19 cellular contexts compared by ENCODE assay signal in the genomic region with DNA sequence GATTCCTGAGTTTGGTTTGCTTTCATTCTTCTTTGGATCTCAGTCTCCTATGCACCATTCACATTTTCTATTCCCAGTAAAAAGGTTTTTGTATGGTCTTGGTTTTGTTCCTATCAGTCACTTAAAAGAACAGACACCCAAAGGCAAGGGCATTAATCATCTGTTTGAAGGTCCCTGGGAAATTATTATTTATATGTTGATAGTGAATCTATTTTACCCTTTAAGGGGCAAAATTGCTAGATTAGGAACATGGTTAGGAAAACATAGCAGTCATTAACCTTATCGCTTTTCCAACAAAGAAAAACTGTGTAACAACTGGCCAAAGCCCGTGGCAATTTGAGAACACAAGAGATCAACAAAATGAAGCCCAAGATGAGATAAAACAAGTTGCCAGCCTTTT.
A peak's percentile ranks its signal among the peaks of the same experiment; 100 is the strongest.
DNase-seq lines count a peak whose midpoint lies in the region; ATAC-seq and TF ChIP-seq lines count a peak whose summit lies in the region.
"Had no signal": no experiment of that assay in that cellular context is flagged by ENCODE, and none has a peak within 500 bp of the region (broad histone marks: within the 10 kb centered on the region; RNA-seq: fewer than 3 reads in every experiment).

No MANE protein-coding gene starts in this region.

- no peak overlapping the region for H3K4me3 Mint-ChIP-seq in progenitor cell of endocrine pancreas (ENCODE audit: low read depth)
- no peak overlapping the region for H3K4me3 Mint-ChIP-seq in activated CD8-positive, alpha-beta T cell treated with anti-CD3 and anti-CD28 coated beads, Interleukin-2, amount 10 ng/mL, durations not matched to agents 7 days and 5 days
- H3K4me3 Mint-ChIP-seq: CD14-positive monocyte; CD4-positive, alpha-beta memory T cell; CD4-positive, CD25-positive, alpha-beta regulatory T cell; CD8-positive, alpha-beta memory T cell had no signal

- peaks cover 3% of the 10 kb centered on the region for H3F3A ChIP-seq in SK-N-SH (replicated peaks; ENCODE audit: insufficient read depth)

- CTCF ChIA-PET in SK-N-SH (lab: Yijun Ruan, JAX), result interaction anchor here (0.7 to 2.9 kb wide), 3 partner anchors 12 to 91 kb away, joined by 3 to 16 read pairs (median 3); no protein-coding TSS in a partner anchor
- CTCF ChIA-PET in activated CD8-positive, alpha-beta T cell treated with anti-CD3 and anti-CD28 coated beads, Interleukin-2, amount 10 ng/mL, durations not matched to agents 7 days and 5 days (lab: Charles Lee), result no interaction called here

- H3K27ac Mint-ChIP-seq in progenitor cell of endocrine pancreas, result peak overlapping the region; percentile 30
- no peak overlapping the region for H3K27ac Mint-ChIP-seq in activated CD8-positive, alpha-beta T cell treated with anti-CD3 and anti-CD28 coated beads, Interleukin-2, amount 10 ng/mL, durations not matched to agents 7 days and 5 days
- H3K27ac Mint-ChIP-seq: CD14-positive monocyte; CD4-positive, alpha-beta memory T cell; CD4-positive, CD25-positive, alpha-beta regulatory T cell; CD8-positive, alpha-beta memory T cell had no signal

- WGBS in SK-N-SH (ENCODE audit: low lambda C conversion rate), result 38% methylated on average over 2 of the region's 2 CpGs

- TF ChIP-seq RAD21 in SK-N-SH (IDR thresholded peaks at IDR 0.05; ENCODE audit: low read length), result 0 out of 2 replicates have a peak, but pooled peaks have one; percentile 50

- peaks cover 0 to 14% of the 10 kb centered on the region in 2 experiments; a peak in 2 of 4 replicates for H3K4me1 ChIP-seq in SK-N-SH (ENCODE audit: control insufficient read depth in 1 of 2, insufficient read depth in 2 of 2, low read depth in 1 of 2, low read length in 1 of 2)
- H3K4me1 ChIP-seq: BLaER1, Caco-2 had no signal

- no peaks in the 10 kb centered on the region for H3K36me3 ChIP-seq in SK-N-SH (replicated peaks in 1 of 2; ENCODE audit: control insufficient read depth in 1 of 2, insufficient read depth in 2 of 2, low read length in 1 of 2)
- H3K36me3 ChIP-seq: BE2C, BLaER1 had no signal

- H3K9ac ChIP-seq in SK-N-SH, result no peak overlapping the region
- H3K9ac ChIP-seq: BLaER1 had no signal

- no peak for ATAC-seq in activated CD8-positive, alpha-beta T cell treated with anti-CD3 and anti-CD28 coated beads, Interleukin-2, amount 10 ng/mL, durations not matched to agents 7 days and 5 days

- H2AFZ ChIP-seq in SK-N-SH (ENCODE audit: low read depth), result peak overlapping the region; percentile 23; the same call in 1 of the 2 replicates

- H3K9me3 Mint-ChIP-seq in progenitor cell of endocrine pancreas (ENCODE audit: low read depth), result peaks cover 36% of the 10 kb centered on the region
- no peaks in the 10 kb centered on the region for H3K9me3 Mint-ChIP-seq in activated CD8-positive, alpha-beta T cell treated with anti-CD3 and anti-CD28 coated beads, Interleukin-2, amount 10 ng/mL, durations not matched to agents 7 days and 5 days (ENCODE audit: insufficient read depth)

- DNase-seq in NCI-H146 (lab: John Stamatoyannopoulos, UW) (peak; percentile 67), SK-N-SH (peak; percentile 63), progenitor cell of endocrine pancreas (ENCODE audit: low spot score, unreplicated experiment) (no peak), NCI-H1048 (lab: John Stamatoyannopoulos, UW) (no peak), SKM-1 treated with dmso at 0.1 percent for 144 hours (lab: John Stamatoyannopoulos, UW; ENCODE audit: unreplicated experiment) (no peak)
- no peak for DNase-seq in activated CD8-positive, alpha-beta T cell treated with anti-CD3 and anti-CD28 coated beads, Interleukin-2, amount 10 ng/mL, durations not matched to agents 7 days and 5 days
- DNase-seq: 8988T; ACHN; BE2C; C1 segment of cervical spinal cord; Caco-2; Calu3; CD4-positive, alpha-beta memory T cell; CD4-positive, CD25-positive, alpha-beta regulatory T cell; CD8-positive, alpha-beta memory T cell; DMS79 treated with DMSO at 0.1 percent for 48 hours; GF-D8 had no signal

- no peak overlapping the region for H3K4me2 ChIP-seq in SK-N-SH
- H3K4me2 ChIP-seq: BLaER1 had no signal

- H3K4me1 Mint-ChIP-seq in progenitor cell of endocrine pancreas (ENCODE audit: low read depth), result peaks cover 16% of the 10 kb centered on the region
- H3K4me1 Mint-ChIP-seq in activated CD8-positive, alpha-beta T cell treated with anti-CD3 and anti-CD28 coated beads, Interleukin-2, amount 10 ng/mL, durations not matched to agents 7 days and 5 days (ENCODE audit: low read depth), result no peaks in the 10 kb centered on the region
- H3K4me1 Mint-ChIP-seq: CD14-positive monocyte; CD4-positive, alpha-beta memory T cell; CD4-positive, CD25-positive, alpha-beta regulatory T cell; CD8-positive, alpha-beta memory T cell had no signal

- no peaks in the 10 kb centered on the region for H4K20me1 ChIP-seq in SK-N-SH (ENCODE audit: insufficient read depth)
- H4K20me1 ChIP-seq: BLaER1 had no signal

- H3K4me3 ChIP-seq in SK-N-SH (ENCODE audit: low read depth in 2 of 2, low read length in 1 of 2), result no peak overlapping the region
- H3K4me3 ChIP-seq: BLaER1 had no signal

- TF ChIP-seq EP300 in SK-N-SH (IDR thresholded peaks at IDR 0.05; ENCODE audit: borderline replicate concordance in 1 of 2, low read depth in 1 of 2, low read length in 1 of 2), result peak; percentile 39 to 100; a peak in 3 of 4 replicates

- peak overlapping the region in 1 of 2 experiments; percentile 99; a peak in 3 of 4 replicates for H3K27ac ChIP-seq in SK-N-SH (ENCODE audit: low read depth in 2 of 2, low read length in 1 of 2)
- H3K27ac ChIP-seq: BLaER1 had no signal

- H3K9me2 ChIP-seq in SK-N-SH, result no peaks in the 10 kb centered on the region

- POLR2A ChIA-PET in SK-N-SH (lab: Yijun Ruan, JAX), result interaction anchor here (0.5 kb wide), 1 partner anchor 128 kb away, joined by 3 read pairs; no protein-coding TSS in a partner anchor
- POLR2A ChIA-PET in activated CD8-positive, alpha-beta T cell treated with anti-CD3 and anti-CD28 coated beads, Interleukin-2, amount 10 ng/mL, durations not matched to agents 7 days and 5 days (lab: Charles Lee), result no interaction called here

- H3K79me2 ChIP-seq in SK-N-SH (ENCODE audit: insufficient read depth), result no peaks in the 10 kb centered on the region

- TF ChIP-seq CTCF in SK-N-SH (IDR thresholded peaks at IDR 0.05), result no peak
- no peak for TF ChIP-seq CTCF in progenitor cell of endocrine pancreas (IDR thresholded peaks at IDR 0.05; ENCODE audit: unreplicated experiment)

- H3K27me3 ChIP-seq in SK-N-SH (ENCODE audit: insufficient read depth), result no peaks in the 10 kb centered on the region
- H3K27me3 ChIP-seq: BE2C, BLaER1 had no signal

- peaks cover 20% of the 10 kb centered on the region for H3K9me3 ChIP-seq in SK-N-SH
- H3K9me3 ChIP-seq: BE2C had no signal

- H3K27me3 Mint-ChIP-seq in progenitor cell of endocrine pancreas, result peaks cover 7% of the 10 kb centered on the region
- H3K27me3 Mint-ChIP-seq in activated CD8-positive, alpha-beta T cell treated with anti-CD3 and anti-CD28 coated beads, Interleukin-2, amount 10 ng/mL, durations not matched to agents 7 days and 5 days (ENCODE audit: low read depth), result no peaks in the 10 kb centered on the region
- H3K27me3 Mint-ChIP-seq: CD4-positive, alpha-beta memory T cell; CD4-positive, CD25-positive, alpha-beta regulatory T cell; CD8-positive, alpha-beta memory T cell had no signal

- H3K36me3 Mint-ChIP-seq in progenitor cell of endocrine pancreas (ENCODE audit: insufficient read depth), result peaks cover 8% of the 10 kb centered on the region
- H3K36me3 Mint-ChIP-seq in activated CD8-positive, alpha-beta T cell treated with anti-CD3 and anti-CD28 coated beads, Interleukin-2, amount 10 ng/mL, durations not matched to agents 7 days and 5 days (ENCODE audit: low read depth), result no peaks in the 10 kb centered on the region
- H3K36me3 Mint-ChIP-seq: CD14-positive monocyte; CD4-positive, alpha-beta memory T cell; CD4-positive, CD25-positive, alpha-beta regulatory T cell; CD8-positive, alpha-beta memory T cell had no signal

TF ChIP-seq in SK-N-SH, 30 proteins besides CTCF, POLR2A, EP300 and RAD21 (continues in another document):
- TF ChIP-seq TEAD4 (IDR thresholded peaks at IDR 0.05; ENCODE audit: borderline replicate concordance, insufficient read depth) (peak; percentile 59; the same call in 1 of the 2 replicates), GATA2 (CRISPR knock-in tag; IDR thresholded peaks at IDR 0.05) (peak; percentile 97), RCOR1 (IDR thresholded peaks at IDR 0.05; ENCODE audit: low read length) (peak; percentile 93), GABPA (IDR thresholded peaks at IDR 0.05; ENCODE audit: low read depth) (no peak), SIN3A (IDR thresholded peaks at IDR 0.05; ENCODE audit: borderline replicate concordance, low read depth, low read length) (no peak), RXRA (IDR thresholded peaks at IDR 0.05; ENCODE audit: borderline replicate concordance, low read depth) (no peak), FOXJ3 (CRISPR knock-in tag; IDR thresholded peaks at IDR 0.05) (peak; percentile 95), MEF2A (IDR thresholded peaks at IDR 0.05; ENCODE audit: borderline replicate concordance, low read depth) (no peak), JUND (IDR thresholded peaks at IDR 0.05) (peak; percentile 36), YY1 (IDR thresholded peaks at IDR 0.05; ENCODE audit: low read depth) (no peak), POLR2AphosphoS5 (IDR thresholded peaks at IDR 0.05; ENCODE audit: low read depth, low read length) (no peak), FOSL2 (IDR thresholded peaks at IDR 0.05; ENCODE audit: borderline replicate concordance, low read depth) (no peak)
- TF ChIP-seq, protein P1, sequence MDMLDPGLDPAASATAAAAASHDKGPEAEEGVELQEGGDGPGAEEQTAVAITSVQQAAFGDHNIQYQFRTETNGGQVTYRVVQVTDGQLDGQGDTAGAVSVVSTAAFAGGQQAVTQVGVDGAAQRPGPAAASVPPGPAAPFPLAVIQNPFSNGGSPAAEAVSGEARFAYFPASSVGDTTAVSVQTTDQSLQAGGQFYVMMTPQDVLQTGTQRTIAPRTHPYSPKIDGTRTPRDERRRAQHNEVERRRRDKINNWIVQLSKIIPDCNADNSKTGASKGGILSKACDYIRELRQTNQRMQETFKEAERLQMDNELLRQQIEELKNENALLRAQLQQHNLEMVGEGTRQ (IDR thresholded peaks at IDR 0.05; ENCODE audit: borderline replicate concordance, low read depth, low read length), result no peak
- TF ChIP-seq, protein P2, sequence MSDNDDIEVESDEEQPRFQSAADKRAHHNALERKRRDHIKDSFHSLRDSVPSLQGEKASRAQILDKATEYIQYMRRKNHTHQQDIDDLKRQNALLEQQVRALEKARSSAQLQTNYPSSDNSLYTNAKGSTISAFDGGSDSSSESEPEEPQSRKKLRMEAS (IDR thresholded peaks at IDR 0.05; ENCODE audit: low read depth), result no peak
- TF ChIP-seq, protein P3, sequence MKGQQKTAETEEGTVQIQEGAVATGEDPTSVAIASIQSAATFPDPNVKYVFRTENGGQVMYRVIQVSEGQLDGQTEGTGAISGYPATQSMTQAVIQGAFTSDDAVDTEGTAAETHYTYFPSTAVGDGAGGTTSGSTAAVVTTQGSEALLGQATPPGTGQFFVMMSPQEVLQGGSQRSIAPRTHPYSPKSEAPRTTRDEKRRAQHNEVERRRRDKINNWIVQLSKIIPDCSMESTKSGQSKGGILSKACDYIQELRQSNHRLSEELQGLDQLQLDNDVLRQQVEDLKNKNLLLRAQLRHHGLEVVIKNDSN (IDR thresholded peaks at IDR 0.05; ENCODE audit: borderline replicate concordance, low read depth), result no peak

Comparison
In these comparisons a context has a peak if more than half of its experiments do, and no peak if none do; other contexts are left out.
1. DNase-seq: peak in NCI-H146 (single experiment) and SK-N-SH (single experiment); none in progenitor cell of endocrine pancreas (single experiment), activated CD8-positive, alpha-beta T cell treated with anti-CD3 and anti-CD28 coated beads, Interleukin-2, amount 10 ng/mL, durations not matched to agents 7 days and 5 days (single experiment), NCI-H1048 (single experiment) and SKM-1 treated with dmso at 0.1 percent for 144 hours (single experiment).